Comparison of ENCODE assay signal across 9 cellular contexts in the genomic region with DNA sequence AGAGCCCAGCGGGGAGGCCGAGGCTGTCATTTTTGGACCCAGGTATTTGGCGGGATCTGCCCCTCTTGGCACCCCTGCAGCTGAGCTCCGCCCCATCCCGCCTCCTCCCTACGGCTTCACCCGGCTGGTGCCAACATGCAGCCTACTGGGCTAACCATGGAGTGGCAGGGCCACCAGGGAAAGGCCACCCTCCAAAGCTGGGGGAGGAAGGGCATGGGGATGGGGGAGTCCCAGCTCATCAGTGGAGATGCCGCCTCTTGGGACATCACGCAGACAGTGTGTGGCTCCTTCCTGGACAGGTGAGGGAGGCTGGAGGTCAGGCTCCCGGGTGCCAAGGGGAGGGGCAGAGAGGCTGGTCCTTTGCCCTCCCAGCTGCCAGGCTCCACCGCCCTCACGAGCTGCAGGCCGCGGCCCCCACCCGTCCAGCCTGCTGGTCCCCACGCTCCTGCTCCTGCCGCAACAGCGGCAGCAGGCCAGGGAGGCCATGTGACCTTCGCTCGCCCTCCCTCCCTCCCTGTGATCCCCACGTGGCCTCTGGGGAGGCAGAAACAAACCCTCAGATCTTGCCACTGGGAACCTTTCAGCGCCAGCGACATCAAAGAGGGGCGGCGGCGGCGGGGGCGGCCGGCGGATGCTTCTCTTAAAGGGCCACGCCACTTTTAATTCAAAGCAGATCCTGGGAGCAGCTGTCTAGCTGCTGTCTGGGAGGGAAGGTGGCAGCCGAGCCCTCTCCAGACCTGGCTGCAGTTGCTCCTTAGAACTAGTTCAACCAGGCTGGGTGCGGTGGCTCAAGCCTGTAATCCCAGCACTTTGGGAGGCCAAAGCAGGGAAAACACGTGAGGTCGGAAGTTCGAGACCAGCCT. TPM values are rescaled to one million over a fixed set of nuclear protein-coding genes. Genes with fewer than 3 reads are reported as not detected.
A peak's percentile ranks its signal among the peaks of the same experiment; 100 is the strongest.
DNase-seq lines count a peak whose midpoint lies in the region; ATAC-seq and TF ChIP-seq lines count a peak whose summit lies in the region.
"Had no signal": no experiment of that assay in that cellular context is flagged by ENCODE, and none has a peak within 500 bp of the region (broad histone marks: within the 10 kb centered on the region; RNA-seq: fewer than 3 reads in every experiment).

No MANE protein-coding gene starts in this region.

- H3K79me2 ChIP-seq in DND-41 (ENCODE audit: insufficient read depth, low read length) = no peaks in the 10 kb centered on the region

- H3K4me1 ChIP-seq in DND-41 (ENCODE audit: insufficient read depth, low read length) (peaks cover 15% of the 10 kb centered on the region), HUES6 (ENCODE audit: control insufficient read depth, insufficient read depth, low read length) (peaks cover 34% of the 10 kb centered on the region), urinary bladder (ENCODE audit: insufficient read depth) (no peaks in the 10 kb centered on the region)

- no peak for TF ChIP-seq CTCF in DND-41 (IDR thresholded peaks at IDR 0.05; ENCODE audit: borderline replicate concordance, extremely low read depth, low read length, poor library complexity, severe bottlenecking)

- H2AFZ ChIP-seq in DND-41 (ENCODE audit: low read depth, low read length) = peak overlapping the region; percentile 77
- H2AFZ ChIP-seq: PC-9 had no signal

- H3K9me3 ChIP-seq in DND-41 (ENCODE audit: insufficient read depth, low read length, severe bottlenecking) = no peaks in the 10 kb centered on the region
- H3K9me3 ChIP-seq in HUES6 (ENCODE audit: control insufficient read depth, insufficient read depth, low read depth, low read length) = peaks cover 4% of the 10 kb centered on the region; the same call in 1 of the 2 replicates

- ATAC-seq in DND-41 (ENCODE audit: insufficient read depth, low read depth) = peak; percentile 99

- H4K20me1 ChIP-seq in DND-41 (ENCODE audit: insufficient read depth, low read length) = no peaks in the 10 kb centered on the region

- H3K27me3 ChIP-seq in DND-41 (ENCODE audit: insufficient read depth, low read length, poor library complexity) (no peaks in the 10 kb centered on the region), HUES6 (ENCODE audit: control insufficient read depth, insufficient read depth, low read length) (peaks cover 29% of the 10 kb centered on the region)

- H3K9ac ChIP-seq in DND-41 (ENCODE audit: low read depth, low read length) (peak overlapping the region; percentile 55), HUES6 (ENCODE audit: low read length) (peak overlapping the region; percentile 65)

- no peaks in the 10 kb centered on the region for H3K36me3 ChIP-seq in DND-41 (ENCODE audit: insufficient read depth, low read length)
- H3K36me3 ChIP-seq in HUES6 (ENCODE audit: control insufficient read depth, insufficient read depth, low read length) = no peaks in the 10 kb centered on the region
- H3K36me3 ChIP-seq in urinary bladder (ENCODE audit: insufficient read depth) = no peaks in the 10 kb centered on the region

- peak overlapping the region; percentile 75 for H3K27ac ChIP-seq in DND-41 (ENCODE audit: low read length)
- no peak overlapping the region for H3K27ac ChIP-seq in HUES6 (ENCODE audit: low read depth, low read length)
- peak overlapping the region; percentile 46 for H3K27ac ChIP-seq in urinary bladder (ENCODE audit: low read depth)
- H3K27ac ChIP-seq: PC-9 had no signal

- peak overlapping the region; percentile 80 for H3K4me2 ChIP-seq in DND-41 (ENCODE audit: insufficient read depth, low read length)
- H3K4me2 ChIP-seq: PC-9 had no signal

- 16% methylated on average over 36 of the region's 36 CpGs for WGBS in urinary bladder

- H3K4me3 ChIP-seq in DND-41 (ENCODE audit: low read depth in 1 of 2, low read length in 2 of 2) (peak overlapping the region in 1 of 2 experiments; percentile 51; a peak in 2 of 4 replicates), HUES6 (ENCODE audit: low read depth, low read length) (peak overlapping the region; percentile 45), urinary bladder (ENCODE audit: low read depth, low read length) (no peak overlapping the region)
- H3K4me3 ChIP-seq: PC-9 had no signal

- intact Hi-C loops in cardiac septum (cut with DNase I) = no loop called here

- DNase-seq in DND-41 (peak; percentile 97), SHP77 treated with DMSO at 0.1 percent for 48 hours (lab: John Stamatoyannopoulos, UW) (peak; percentile 62), cardiac septum (ENCODE audit: low spot score) (peak; percentile 89), putamen (ENCODE audit: low spot score) (peak; percentile 91), UCSD-AML1 (lab: John Stamatoyannopoulos, UW; ENCODE audit: unreplicated experiment) (no peak)
- DNase-seq in activated naive CD4-positive, alpha-beta T cell treated with anti-CD3 and anti-CD28 coated beads, Interleukin-2, amount 50 U/mL, for 16 hours = peak; percentile 91

RNA-seq across cellular contexts. Expression of gene NOTUM, which starts 6.8 kb away (rescaled TPM):
- total RNA-seq in cardiac septum = 0.38 TPM
- 1.3 TPM for total RNA-seq in urinary bladder
- 2.5 TPM for polyA plus RNA-seq in urinary bladder
- total RNA-seq: PC-9 had no signal

RNA-seq across cellular contexts. Expression of gene ASPSCR1, which starts 9.7 kb away (rescaled TPM):
- total RNA-seq in cardiac septum (25.5 TPM), urinary bladder (18.0 TPM)
- polyA plus RNA-seq in urinary bladder = 28.6 TPM

RNA-seq across cellular contexts. Expression of gene MYADML2, which starts 20.7 kb away (rescaled TPM):
- total RNA-seq in cardiac septum = 4.4 TPM
- total RNA-seq in urinary bladder = 0.42 TPM
- polyA plus RNA-seq in urinary bladder = not detected
- total RNA-seq: PC-9 had no signal

RNA-seq across cellular contexts. Expression of gene PYCR1, which starts 30.7 kb away (rescaled TPM):
- total RNA-seq in cardiac septum = 7.8 TPM
- total RNA-seq in urinary bladder = 57.2 TPM
- polyA plus RNA-seq in urinary bladder = 8.1 TPM

RNA-seq across cellular contexts. Expression of gene MAFG, which starts 40.2 kb away (rescaled TPM):
- total RNA-seq in cardiac septum (24.4 TPM), urinary bladder (7.6 TPM)
- 31.3 TPM for polyA plus RNA-seq in urinary bladder
